1 cellular context compared by ENCODE assay signal in genomic region chr14:89828473-89829200, GRCh38.
TF ChIP-seq lines count a peak whose summit lies in the region.

No MANE protein-coding gene starts in this region.

TF ChIP-seq in H1, 55 proteins besides CTCF, POLR2A, EP300 and RAD21 (continued from another document):
- TF ChIP-seq, protein P1, sequence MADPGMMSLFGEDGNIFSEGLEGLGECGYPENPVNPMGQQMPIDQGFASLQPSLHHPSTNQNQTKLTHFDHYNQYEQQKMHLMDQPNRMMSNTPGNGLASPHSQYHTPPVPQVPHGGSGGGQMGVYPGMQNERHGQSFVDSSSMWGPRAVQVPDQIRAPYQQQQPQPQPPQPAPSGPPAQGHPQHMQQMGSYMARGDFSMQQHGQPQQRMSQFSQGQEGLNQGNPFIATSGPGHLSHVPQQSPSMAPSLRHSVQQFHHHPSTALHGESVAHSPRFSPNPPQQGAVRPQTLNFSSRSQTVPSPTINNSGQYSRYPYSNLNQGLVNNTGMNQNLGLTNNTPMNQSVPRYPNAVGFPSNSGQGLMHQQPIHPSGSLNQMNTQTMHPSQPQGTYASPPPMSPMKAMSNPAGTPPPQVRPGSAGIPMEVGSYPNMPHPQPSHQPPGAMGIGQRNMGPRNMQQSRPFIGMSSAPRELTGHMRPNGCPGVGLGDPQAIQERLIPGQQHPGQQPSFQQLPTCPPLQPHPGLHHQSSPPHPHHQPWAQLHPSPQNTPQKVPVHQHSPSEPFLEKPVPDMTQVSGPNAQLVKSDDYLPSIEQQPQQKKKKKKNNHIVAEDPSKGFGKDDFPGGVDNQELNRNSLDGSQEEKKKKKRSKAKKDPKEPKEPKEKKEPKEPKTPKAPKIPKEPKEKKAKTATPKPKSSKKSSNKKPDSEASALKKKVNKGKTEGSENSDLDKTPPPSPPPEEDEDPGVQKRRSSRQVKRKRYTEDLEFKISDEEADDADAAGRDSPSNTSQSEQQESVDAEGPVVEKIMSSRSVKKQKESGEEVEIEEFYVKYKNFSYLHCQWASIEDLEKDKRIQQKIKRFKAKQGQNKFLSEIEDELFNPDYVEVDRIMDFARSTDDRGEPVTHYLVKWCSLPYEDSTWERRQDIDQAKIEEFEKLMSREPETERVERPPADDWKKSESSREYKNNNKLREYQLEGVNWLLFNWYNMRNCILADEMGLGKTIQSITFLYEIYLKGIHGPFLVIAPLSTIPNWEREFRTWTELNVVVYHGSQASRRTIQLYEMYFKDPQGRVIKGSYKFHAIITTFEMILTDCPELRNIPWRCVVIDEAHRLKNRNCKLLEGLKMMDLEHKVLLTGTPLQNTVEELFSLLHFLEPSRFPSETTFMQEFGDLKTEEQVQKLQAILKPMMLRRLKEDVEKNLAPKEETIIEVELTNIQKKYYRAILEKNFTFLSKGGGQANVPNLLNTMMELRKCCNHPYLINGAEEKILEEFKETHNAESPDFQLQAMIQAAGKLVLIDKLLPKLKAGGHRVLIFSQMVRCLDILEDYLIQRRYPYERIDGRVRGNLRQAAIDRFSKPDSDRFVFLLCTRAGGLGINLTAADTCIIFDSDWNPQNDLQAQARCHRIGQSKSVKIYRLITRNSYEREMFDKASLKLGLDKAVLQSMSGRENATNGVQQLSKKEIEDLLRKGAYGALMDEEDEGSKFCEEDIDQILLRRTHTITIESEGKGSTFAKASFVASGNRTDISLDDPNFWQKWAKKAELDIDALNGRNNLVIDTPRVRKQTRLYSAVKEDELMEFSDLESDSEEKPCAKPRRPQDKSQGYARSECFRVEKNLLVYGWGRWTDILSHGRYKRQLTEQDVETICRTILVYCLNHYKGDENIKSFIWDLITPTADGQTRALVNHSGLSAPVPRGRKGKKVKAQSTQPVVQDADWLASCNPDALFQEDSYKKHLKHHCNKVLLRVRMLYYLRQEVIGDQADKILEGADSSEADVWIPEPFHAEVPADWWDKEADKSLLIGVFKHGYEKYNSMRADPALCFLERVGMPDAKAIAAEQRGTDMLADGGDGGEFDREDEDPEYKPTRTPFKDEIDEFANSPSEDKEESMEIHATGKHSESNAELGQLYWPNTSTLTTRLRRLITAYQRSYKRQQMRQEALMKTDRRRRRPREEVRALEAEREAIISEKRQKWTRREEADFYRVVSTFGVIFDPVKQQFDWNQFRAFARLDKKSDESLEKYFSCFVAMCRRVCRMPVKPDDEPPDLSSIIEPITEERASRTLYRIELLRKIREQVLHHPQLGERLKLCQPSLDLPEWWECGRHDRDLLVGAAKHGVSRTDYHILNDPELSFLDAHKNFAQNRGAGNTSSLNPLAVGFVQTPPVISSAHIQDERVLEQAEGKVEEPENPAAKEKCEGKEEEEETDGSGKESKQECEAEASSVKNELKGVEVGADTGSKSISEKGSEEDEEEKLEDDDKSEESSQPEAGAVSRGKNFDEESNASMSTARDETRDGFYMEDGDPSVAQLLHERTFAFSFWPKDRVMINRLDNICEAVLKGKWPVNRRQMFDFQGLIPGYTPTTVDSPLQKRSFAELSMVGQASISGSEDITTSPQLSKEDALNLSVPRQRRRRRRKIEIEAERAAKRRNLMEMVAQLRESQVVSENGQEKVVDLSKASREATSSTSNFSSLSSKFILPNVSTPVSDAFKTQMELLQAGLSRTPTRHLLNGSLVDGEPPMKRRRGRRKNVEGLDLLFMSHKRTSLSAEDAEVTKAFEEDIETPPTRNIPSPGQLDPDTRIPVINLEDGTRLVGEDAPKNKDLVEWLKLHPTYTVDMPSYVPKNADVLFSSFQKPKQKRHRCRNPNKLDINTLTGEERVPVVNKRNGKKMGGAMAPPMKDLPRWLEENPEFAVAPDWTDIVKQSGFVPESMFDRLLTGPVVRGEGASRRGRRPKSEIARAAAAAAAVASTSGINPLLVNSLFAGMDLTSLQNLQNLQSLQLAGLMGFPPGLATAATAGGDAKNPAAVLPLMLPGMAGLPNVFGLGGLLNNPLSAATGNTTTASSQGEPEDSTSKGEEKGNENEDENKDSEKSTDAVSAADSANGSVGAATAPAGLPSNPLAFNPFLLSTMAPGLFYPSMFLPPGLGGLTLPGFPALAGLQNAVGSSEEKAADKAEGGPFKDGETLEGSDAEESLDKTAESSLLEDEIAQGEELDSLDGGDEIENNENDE (IDR thresholded peaks at IDR 0.05; ENCODE audit: insufficient replicate concordance, low read length): no peak
